ENCODE assay signal across 8 cellular contexts in the genomic region with DNA sequence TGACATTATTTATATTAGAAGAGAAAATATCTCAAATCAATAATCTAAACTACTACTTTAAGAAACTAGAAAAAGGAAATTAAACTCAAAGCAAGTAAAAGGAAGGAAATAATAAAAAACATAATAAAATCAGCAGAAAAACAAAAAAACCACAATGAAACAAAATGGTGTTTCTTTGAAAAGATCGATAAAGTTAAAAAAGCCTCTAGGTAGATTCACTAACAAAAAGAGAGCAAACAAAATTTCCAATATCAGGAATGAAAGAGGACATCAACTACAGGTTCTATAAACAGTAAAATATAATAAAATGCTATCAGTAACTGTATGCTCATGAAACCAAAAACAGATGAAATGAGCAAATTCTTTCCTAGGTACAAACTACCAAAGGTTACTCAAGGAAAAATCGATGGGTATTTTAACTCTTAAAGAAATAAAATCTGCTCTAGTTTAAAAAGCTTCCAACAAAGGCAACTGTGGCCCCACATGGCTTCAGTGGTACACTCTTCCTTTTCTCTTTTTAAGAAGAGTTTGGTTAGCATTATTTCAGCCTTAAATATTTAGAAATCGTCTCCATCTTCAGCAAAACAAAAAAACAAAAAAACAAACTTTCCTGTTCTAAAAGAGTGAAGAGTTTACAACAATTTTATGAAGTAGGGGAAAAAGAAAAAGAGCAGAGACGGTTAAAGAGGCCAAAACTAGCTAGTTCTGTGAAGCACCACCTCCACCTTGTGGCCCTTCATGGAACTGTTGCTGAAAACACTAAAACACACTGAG.
DNase-seq lines count a peak whose midpoint lies in the region; ATAC-seq and TF ChIP-seq lines count a peak whose summit lies in the region.

No MANE protein-coding gene starts in this region.

- DNase-seq in NCI-H1417 (lab: John Stamatoyannopoulos, UW) (peak; percentile 41 to 80 (median 53)), NCI-H1417 treated with DMSO at 0.1 percent for 48 hours (lab: John Stamatoyannopoulos, UW) (no peak), NCI-H1436 treated with DMSO at 0.1 percent for 48 hours (lab: John Stamatoyannopoulos, UW) (peak; percentile 16), UCSD-AML1 (lab: John Stamatoyannopoulos, UW; ENCODE audit: unreplicated experiment) (peak; percentile 28), body of pancreas (peak; percentile 61 to 80 (median 71)), immature natural killer cell (peak; percentile 45 to 60 (median 50)), NCI-H226 (no peak)
- DNase-seq in stimulated activated CD4-positive, alpha-beta T cell treated with anti-CD3 and anti-CD28 coated beads, Interleukin-1b, Interleukin-23, amount 100 ng/mL, for 4 hours (ENCODE audit: low read depth in 2 of 2) = peak; percentile 47 to 68

- H3K36me3 ChIP-seq in body of pancreas (replicated peaks in 1 of 2; ENCODE audit: insufficient read depth in 1 of 2, low read depth in 2 of 2) = peaks cover 0 to 4% of the 10 kb centered on the region in 2 donors

- peak; percentile 71 for ATAC-seq in body of pancreas

- no peaks in the 10 kb centered on the region for H3K9me3 Mint-ChIP-seq in immature natural killer cell

- no peak for TF ChIP-seq POLR2A in body of pancreas (IDR thresholded peaks at IDR 0.05)

- TF ChIP-seq CTCF in body of pancreas (IDR thresholded peaks at IDR 0.05) = peak; percentile 78 to 95 (median 91)

- H3K9me3 ChIP-seq in body of pancreas = no peaks in the 10 kb centered on the region

- H3K27ac Mint-ChIP-seq in immature natural killer cell = peak overlapping the region in 5 of 6 donors; percentile 26 to 64 (median 56)

- peaks cover 4 to 7% of the 10 kb centered on the region in 2 donors for H3K4me1 Mint-ChIP-seq in immature natural killer cell

- H3K4me3 Mint-ChIP-seq in immature natural killer cell = no peak overlapping the region

- 16 to 18% methylated on average over 4 of the region's 4 CpGs for WGBS in body of pancreas, 2 donors

- peaks cover 3 to 9% (median 3%) of the 10 kb centered on the region in 3 donors for H3K36me3 Mint-ChIP-seq in immature natural killer cell

- H3K4me3 ChIP-seq in body of pancreas = no peak overlapping the region

- intact Hi-C loops in body of pancreas (cut with DNase I) = loop anchor here (5.0 to 10.0 kb wide), 2 partner anchors 417 to 480 kb away; no protein-coding TSS in a partner anchor

- H3K4me1 ChIP-seq in body of pancreas = peaks cover 20% of the 10 kb centered on the region

- H3K27ac ChIP-seq in body of pancreas = no peak overlapping the region

- no peaks in the 10 kb centered on the region for H3K27me3 Mint-ChIP-seq in immature natural killer cell (ENCODE audit: low read depth in 3 of 3)

- H3K27me3 ChIP-seq in body of pancreas = no peaks in the 10 kb centered on the region

Comparison
In these comparisons a context has a peak if more than half of its experiments do, and no peak if none do; other contexts are left out.
1. DNase-seq: peak in NCI-H1417 (3 of 3), NCI-H1436 treated with DMSO at 0.1 percent for 48 hours (single experiment), UCSD-AML1 (single experiment), body of pancreas (4 of 4), immature natural killer cell (3 of 3) and stimulated activated CD4-positive, alpha-beta T cell treated with anti-CD3 and anti-CD28 coated beads, Interleukin-1b, Interleukin-23, amount 100 ng/mL, for 4 hours (2 of 2); none in NCI-H1417 treated with DMSO at 0.1 percent for 48 hours (single experiment) and NCI-H226 (single experiment).